ENCODE assay signal across 8 cellular contexts in the genomic region with DNA sequence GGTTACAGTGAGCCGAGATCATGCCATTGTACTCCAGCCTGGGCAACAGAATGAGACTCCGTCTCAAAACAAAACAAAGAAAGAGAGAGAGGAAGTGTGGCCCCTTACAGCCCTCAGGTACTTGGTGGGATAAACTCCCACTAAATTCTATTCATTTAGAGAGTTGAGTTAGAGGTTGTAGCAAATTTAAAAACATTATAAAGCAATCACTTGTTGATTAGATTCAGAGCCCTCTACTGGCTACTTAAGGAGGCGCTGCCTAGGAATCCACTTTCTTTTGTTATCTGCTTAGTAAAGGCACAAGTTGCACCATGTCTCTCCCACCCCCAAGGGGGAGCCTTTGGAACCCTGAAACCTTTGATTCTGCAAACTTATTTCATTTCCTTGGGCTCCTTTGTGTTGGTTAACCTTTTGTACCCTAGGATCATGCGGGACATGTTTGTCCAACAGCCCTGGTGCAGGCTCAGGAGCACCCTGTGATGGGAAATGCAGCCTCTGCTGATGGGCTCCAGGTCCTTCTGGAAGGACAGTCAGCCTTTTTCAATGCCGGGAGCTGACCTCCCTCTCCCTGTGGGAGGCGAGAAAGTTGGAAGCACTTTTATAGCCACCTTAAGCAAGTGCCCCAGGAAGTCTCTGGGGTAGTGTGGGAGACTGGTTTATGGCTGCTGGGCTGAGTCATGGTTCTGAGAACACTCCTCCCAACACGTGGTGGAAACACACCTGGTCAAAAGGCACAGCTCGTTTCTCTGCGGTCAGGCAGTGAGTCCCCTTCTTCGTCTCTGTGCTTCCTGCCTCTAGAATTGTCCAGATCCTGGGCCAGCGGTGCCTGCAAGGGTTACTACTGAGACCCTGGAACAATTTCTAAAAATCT. TPM values are rescaled to one million over a fixed set of nuclear protein-coding genes. Genes with fewer than 3 reads are reported as not detected.
DNase-seq lines count a peak whose midpoint lies in the region; ATAC-seq and TF ChIP-seq lines count a peak whose summit lies in the region.

No MANE protein-coding gene starts in this region.

- peak overlapping the region in 1 of 10 donors; percentile 67 for H3K27ac ChIP-seq in heart right ventricle

- intact Hi-C loops in heart right ventricle (cut with DNase I) = no loop called here

- 48 to 57% methylated on average over 11 of the region's 11 CpGs for WGBS in heart right ventricle, 2 donors

- H3K9me3 ChIP-seq in heart right ventricle = no peaks in the 10 kb centered on the region

- H3K4me3 ChIP-seq in heart right ventricle = no peak overlapping the region

- peak; percentile 4 for DNase-seq in DMS153 (lab: John Stamatoyannopoulos, UW)
- DNase-seq in RKO (ENCODE audit: low spot score) = peak; percentile 80
- DNase-seq in activated effector memory CD4-positive, alpha-beta T cell treated with anti-CD3 and anti-CD28 coated beads, Interleukin-2, amount 50 U/mL, for 16 hours = peak; percentile 88
- no peak for DNase-seq in heart right ventricle
- peak; percentile 28 for DNase-seq in smooth muscle cell of the brain vasculature (ENCODE audit: low read depth, low spot score)
- DNase-seq in NCI-H2029 (lab: John Stamatoyannopoulos, UW) = no peak

- TF ChIP-seq CTCF in heart right ventricle (IDR thresholded peaks at IDR 0.05) = peak in 8 of 9 donors; percentile 40 to 78 (median 70)

- H3K27me3 ChIP-seq in heart right ventricle = peaks cover 0 to 12% (median 0%) of the 10 kb centered on the region in 7 donors

- H3K4me1 ChIP-seq in heart right ventricle = peaks cover 0 to 31% (median 0%) of the 10 kb centered on the region in 9 donors

- ATAC-seq in GM19351 (IDR thresholded peaks at IDR 0.05; ENCODE audit: unreplicated experiment) (peak; percentile 98), HG03439 (IDR thresholded peaks at IDR 0.05; ENCODE audit: unreplicated experiment) (peak; percentile 96), heart right ventricle (peak in 6 of 8 donors; percentile 26 to 52 (median 47))

- no peaks in the 10 kb centered on the region for H3K36me3 ChIP-seq in heart right ventricle

RNA-seq across cellular contexts. Expression of gene HKDC1, which starts 2.3 kb away (rescaled TPM):
- total RNA-seq in heart right ventricle = under 1 TPM in 1 of 10 donors, not detected in 9; 0.07 TPM
- polyA plus RNA-seq in heart right ventricle = under 1 TPM in 1 of 2 donors, not detected in 1; 0.03 TPM

RNA-seq across cellular contexts. Expression of gene SUPV3L1, which starts 42.4 kb away (rescaled TPM):
- total RNA-seq in heart right ventricle = 10 to 100 TPM; 32.9 to 49.4 (median 38.0) TPM
- polyA plus RNA-seq in heart right ventricle = 100 to 1,000 TPM in 1 of 2 donors, 10 to 100 TPM in 1; 23.8 to 139 TPM

RNA-seq across cellular contexts. Expression of gene HK1, which starts 55.9 kb away (rescaled TPM):
- 100 to 1,000 TPM; 178 to 322 (median 239) TPM for total RNA-seq in heart right ventricle
- polyA plus RNA-seq in heart right ventricle = 100 to 1,000 TPM in 1 of 2 donors, 10 to 100 TPM in 1; 51.9 to 161 TPM

Comparison
In these comparisons a context has a peak if more than half of its experiments do, and no peak if none do; other contexts are left out.
1. DNase-seq: peak in DMS153 (single experiment), RKO (single experiment), activated effector memory CD4-positive, alpha-beta T cell treated with anti-CD3 and anti-CD28 coated beads, Interleukin-2, amount 50 U/mL, for 16 hours (single experiment) and smooth muscle cell of the brain vasculature (single experiment); none in heart right ventricle (0 of 2) and NCI-H2029 (single experiment).
2. ATAC-seq: peak in every context shown above with its lines; median percentile 98 in GM19351; 96 in HG03439; 47 in heart right ventricle.